In the genomic region with DNA sequence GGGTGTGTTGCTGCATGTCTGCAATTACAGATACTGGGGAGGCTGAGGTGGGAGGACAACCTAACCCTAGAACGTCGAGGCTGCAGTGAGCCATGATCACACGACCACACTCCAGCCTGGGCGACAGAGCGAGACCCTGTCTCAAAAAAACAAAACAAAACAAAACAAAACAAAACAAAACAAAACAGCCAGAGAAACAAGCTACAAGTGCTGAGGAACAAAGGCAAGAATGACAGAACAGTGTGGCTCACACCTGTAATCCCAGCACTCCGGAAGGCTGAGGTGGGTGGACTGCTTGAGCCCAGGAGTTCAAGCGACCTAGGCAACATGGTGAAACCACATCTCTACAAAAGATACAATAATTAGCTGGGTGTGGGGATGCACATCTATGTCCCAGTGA, we compare ENCODE assay signal across 8 cellular contexts.
"Had no signal": no experiment of that assay in that cellular context is flagged by ENCODE, and none has a peak within 500 bp of the region (broad histone marks: within the 10 kb centered on the region; RNA-seq: fewer than 3 reads in every experiment).

No MANE protein-coding gene starts in this region.

- FAIRE-seq: G401.6, GM12878, GM12891, GM12892, GM18507, GM19239 had no signal

- H3K4me3 ChIP-seq: GM12878 had no signal

- DNase-seq: GDM1, GF-D8 had no signal

- ATAC-seq: GM12878 had no signal
